ENCODE assay signal across 9 cellular contexts in the genomic region with DNA sequence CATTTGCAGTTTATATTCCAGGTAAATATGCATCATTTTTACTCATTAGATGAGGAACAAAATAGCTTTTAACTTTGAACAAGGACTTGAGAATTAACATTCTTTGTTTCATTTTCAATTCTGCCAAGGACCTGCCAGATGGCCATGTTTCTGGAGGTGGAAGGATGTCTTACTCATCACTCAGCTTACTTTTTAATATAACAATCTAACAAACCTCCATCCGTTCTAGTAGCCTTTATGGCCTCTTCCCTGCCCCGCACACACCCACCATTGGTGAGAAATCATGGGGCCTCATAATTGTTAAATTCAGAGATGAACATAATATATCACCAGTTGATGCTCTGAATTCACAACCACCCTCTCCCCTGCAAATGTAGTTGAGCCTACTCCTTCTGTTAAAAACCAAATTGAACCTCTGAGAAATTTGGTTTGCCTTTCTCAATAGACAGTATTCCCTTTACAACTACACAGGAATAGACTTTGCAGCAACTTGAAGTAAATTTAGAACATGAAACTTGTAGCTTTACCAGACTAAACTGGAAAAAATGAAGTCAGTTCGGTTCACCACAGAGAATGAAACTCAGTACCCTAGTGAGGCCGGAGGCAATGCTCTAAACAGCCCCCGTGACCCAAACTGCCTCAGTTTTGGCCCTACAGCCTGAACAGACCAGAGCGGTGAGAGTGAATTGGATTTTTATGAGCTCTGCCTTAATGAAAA. TPM values are rescaled to one million over a fixed set of nuclear protein-coding genes. Genes with fewer than 3 reads are reported as not detected.
A peak's percentile ranks its signal among the peaks of the same experiment; 100 is the strongest.
DNase-seq lines count a peak whose midpoint lies in the region; ATAC-seq and TF ChIP-seq lines count a peak whose summit lies in the region.
"Had no signal": no experiment of that assay in that cellular context is flagged by ENCODE, and none has a peak within 500 bp of the region (broad histone marks: within the 10 kb centered on the region; RNA-seq: fewer than 3 reads in every experiment).

No MANE protein-coding gene starts in this region.

- H3K27ac ChIP-seq in mammary epithelial cell (ENCODE audit: insufficient read depth, low read depth, low read length): peak overlapping the region; percentile 25
- H3K27ac ChIP-seq in ovary: no peak overlapping the region

- peak overlapping the region; percentile 53 for H3K4me2 ChIP-seq in mammary epithelial cell (ENCODE audit: insufficient read depth, low read depth, low read length)

- in situ Hi-C loops in GM13977 (cut with MboI; ENCODE audit: low pct_unique_long_range_greater_than_20kb, low sequenced_read_pairs, unreplicated experiment): no loop called here
- in situ Hi-C loops in mammary epithelial cell (cut with MboI; ENCODE audit: low sequenced_read_pairs in 2 of 2): no loop called here

- H3K9me3 ChIP-seq in mammary epithelial cell (replicated peaks; ENCODE audit: insufficient read depth, low read length) (no peaks in the 10 kb centered on the region), ovary (no peaks in the 10 kb centered on the region)

- 18% methylated on average over 6 of the region's 6 CpGs for WGBS in mammary epithelial cell (ENCODE audit: low coverage, missing lambda C conversion rate)
- WGBS in ovary, 3 donors: 69 to 81% (median 75%) methylated on average over 6 of the region's 6 CpGs

- TF ChIP-seq POLR2A in ovary (IDR thresholded peaks at IDR 0.05): no peak

- peak overlapping the region; percentile 52 for H2AFZ ChIP-seq in mammary epithelial cell (ENCODE audit: low read depth, low read length)

- H3K4me3 ChIP-seq in mammary epithelial cell (replicated peaks in 1 of 3; ENCODE audit: insufficient read depth in 1 of 3, low read depth in 2 of 3, low read length in 3 of 3): no peak overlapping the region
- no peak overlapping the region for H3K4me3 ChIP-seq in ovary

- H3K36me3 ChIP-seq in mammary epithelial cell (ENCODE audit: insufficient read depth, low read length): no peaks in the 10 kb centered on the region
- no peaks in the 10 kb centered on the region for H3K36me3 ChIP-seq in ovary

- dilution Hi-C loops in mammary epithelial cell (cut with HindIII; ENCODE audit: low sequenced_read_pairs): no loop called here

- H4K20me1 ChIP-seq in mammary epithelial cell (ENCODE audit: insufficient read depth, low read length): no peaks in the 10 kb centered on the region

- DNase-seq in GM13977 (ENCODE audit: low spot score) (peak; percentile 24), mammary epithelial cell (peak; percentile 14), DMS79 (lab: John Stamatoyannopoulos, UW) (no peak), AG20443 (ENCODE audit: low spot score) (no peak), NCI-H1694 (lab: John Stamatoyannopoulos, UW) (no peak), ovary (no peak)
- DNase-seq: head of caudate nucleus had no signal

- CTCF ChIA-PET in mammary epithelial cell (lab: Charles Lee; ENCODE audit: low non-redundant PET): no interaction called here

- no peaks in the 10 kb centered on the region for H3K27me3 ChIP-seq in mammary epithelial cell (ENCODE audit: insufficient read depth, low read length)
- no peaks in the 10 kb centered on the region for H3K27me3 ChIP-seq in ovary

- TSS peak; percentile 40 for BruUV-seq in mammary epithelial cell (replicated peaks; lab: Mats Ljungman, UMichigan)

- no peak overlapping the region for H3K9ac ChIP-seq in mammary epithelial cell (ENCODE audit: insufficient read depth, low read length)

- no peaks in the 10 kb centered on the region for H3K79me2 ChIP-seq in mammary epithelial cell (ENCODE audit: insufficient read depth, low read length)

- TF ChIP-seq EP300 in ovary (IDR thresholded peaks at IDR 0.05): no peak

- peaks cover 18% of the 10 kb centered on the region for H3K4me1 ChIP-seq in mammary epithelial cell (ENCODE audit: insufficient read depth, low read length)
- H3K4me1 ChIP-seq in ovary (ENCODE audit: insufficient read depth): no peaks in the 10 kb centered on the region

- intact Hi-C loops in mammary epithelial cell (cut with micrococcal nuclease) (no loop called here), ovary (cut with DNase I) (no loop called here)

- TF ChIP-seq CTCF in GM13977 (IDR thresholded peaks at IDR 0.05; ENCODE audit: extremely low read depth, insufficient read depth, missing control alignments) (no peak), mammary epithelial cell (conservative IDR thresholded peaks at IDR 0.05 in 1 of 2, IDR thresholded peaks at IDR 0.05 in 1 of 2; ENCODE audit: extremely low read depth in 1 of 2, insufficient read depth in 1 of 2, low read depth in 1 of 2, low read length in 2 of 2) (no peak), ovary (IDR thresholded peaks at IDR 0.05) (no peak)

- ATAC-seq in GM21367 (IDR thresholded peaks at IDR 0.05; ENCODE audit: unreplicated experiment) (peak; percentile 91), HG03342 (IDR thresholded peaks at IDR 0.05; ENCODE audit: unreplicated experiment) (peak; percentile 83)

RNA-seq across cellular contexts. Expression of gene ACSL4, which starts 50.1 kb away (rescaled TPM):
- total RNA-seq in mammary epithelial cell (100 to 1,000 TPM in 1 of 2 donors, 10 to 100 TPM in 1; 99.5 to 146 TPM), ovary (10 to 100 TPM; 29.2 to 48.8 (median 36.6) TPM)
- polyA plus RNA-seq in mammary epithelial cell (37.5 TPM), ovary (100 to 1,000 TPM in 1 of 2 donors, 10 to 100 TPM in 1; 23.3 to 102 TPM)
- 190 TPM for polyA minus RNA-seq in mammary epithelial cell

Comparison
In these comparisons a context has a peak if more than half of its experiments do, and no peak if none do; other contexts are left out.
1. DNase-seq: peak in GM13977 (single experiment) and mammary epithelial cell (single experiment); none in DMS79 (single experiment), AG20443 (single experiment), NCI-H1694 (single experiment) and ovary (0 of 5).